Comparison of ENCODE assay signal across 25 cellular contexts in the genomic region with DNA sequence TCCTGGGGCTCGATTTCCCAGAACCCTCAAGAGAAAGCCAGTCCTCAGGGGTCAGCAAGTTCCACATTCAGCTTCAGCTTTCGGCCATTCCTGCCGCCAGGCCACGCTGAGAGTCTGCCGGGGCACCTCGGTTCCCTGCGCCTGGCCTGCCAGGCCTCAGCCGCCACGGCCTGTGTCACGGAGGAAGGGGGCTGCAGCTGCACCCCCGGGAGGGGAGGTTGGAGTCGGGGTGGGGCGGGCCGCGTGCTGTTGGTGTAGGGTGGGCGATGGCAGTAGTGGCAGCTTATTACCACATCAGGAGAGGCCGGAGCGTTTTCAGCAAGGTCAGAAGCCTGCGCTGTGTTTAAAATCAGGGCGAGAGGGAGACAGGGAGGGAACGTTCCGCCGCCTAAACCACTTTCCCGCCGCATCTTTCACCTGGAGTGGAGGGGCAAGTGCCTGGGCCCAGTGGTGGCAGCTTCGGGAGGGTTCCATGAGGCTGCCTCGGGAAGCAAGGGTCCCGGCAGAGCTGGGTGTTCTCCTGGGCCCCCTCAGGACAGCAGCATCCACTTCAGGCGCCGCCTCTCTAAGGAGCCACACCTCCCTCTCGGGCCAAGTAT.
"Had no signal": no experiment of that assay in that cellular context is flagged by ENCODE, and none has a peak within 500 bp of the region (broad histone marks: within the 10 kb centered on the region; RNA-seq: fewer than 3 reads in every experiment).

No MANE protein-coding gene starts in this region.

- ATAC-seq: naive thymus-derived CD8-positive, alpha-beta T cell; sciatic nerve; stimulated activated naive CD8-positive, alpha-beta T cell treated with anti-CD3 and anti-CD28 coated beads, Interleukin-15, amount 100 ng/mL, for 72 hours had no signal

- H3K9me3 Mint-ChIP-seq: mesothelial cell of epicardium had no signal

- FAIRE-seq: colon, frontal cortex, keratinocyte had no signal

- DNase-seq: dorsolateral prefrontal cortex; effector CD4-positive, alpha-beta T cell; head of caudate nucleus; mesenchymal stem cell; naive thymus-derived CD8-positive, alpha-beta T cell; nephron progenitor cell; occipital lobe; ovary; retina; stimulated activated CD4-positive, alpha-beta T cell treated with anti-CD3 and anti-CD28 coated beads, Interleukin-12 subunit alpha, Interleukin-12 subunit beta, amount 100 ng/mL, for 4 hours; stimulated activated CD4-positive, alpha-beta T cell treated with anti-CD3 and anti-CD28 coated beads, Interleukin-1b, Interleukin-23, amount 100 ng/mL, for 48 hours; stimulated activated CD4-positive, alpha-beta T cell treated with anti-CD3 and anti-CD28 coated beads, Interleukin-4, amount 100 ng/mL, for 1 hour; stimulated activated CD8-positive, alpha-beta memory T cell treated with anti-CD3 and anti-CD28 coated beads, Interleukin-4, amount 100 ng/mL, for 48 hours; stimulated activated naive CD4-positive, alpha-beta T cell; stimulated activated naive CD8-positive, alpha-beta T cell treated with anti-CD3 and anti-CD28 coated beads, Interleukin-15, amount 100 ng/mL, for 72 hours; trophoblast cell had no signal

- H3K36me3 ChIP-seq: ovary, thyroid gland had no signal

- H3K27me3 Mint-ChIP-seq: naive thymus-derived CD8-positive, alpha-beta T cell; stimulated activated naive CD8-positive, alpha-beta T cell treated with anti-CD3 and anti-CD28 coated beads, Interleukin-15, amount 100 ng/mL, for 72 hours had no signal

- H3K27ac Mint-ChIP-seq: naive thymus-derived CD8-positive, alpha-beta T cell had no signal

- H3K4me2 ChIP-seq: smooth muscle cell had no signal

- H3K9me3 ChIP-seq: ovary, suprapubic skin, thyroid gland, vagina had no signal

- H3K27me3 ChIP-seq: dorsolateral prefrontal cortex, ovary, suprapubic skin, thyroid gland, vagina had no signal

- H3K4me3 ChIP-seq: dorsolateral prefrontal cortex, ovary, smooth muscle cell, suprapubic skin, thyroid gland, vagina had no signal

- H3K4me3 Mint-ChIP-seq: mesothelial cell of epicardium; naive thymus-derived CD8-positive, alpha-beta T cell; stimulated activated naive CD8-positive, alpha-beta T cell treated with anti-CD3 and anti-CD28 coated beads, Interleukin-15, amount 100 ng/mL, for 72 hours had no signal

- H3K27ac ChIP-seq: ovary, suprapubic skin, vagina had no signal
